ENCODE assay signal across 12 cellular contexts in the genomic region with DNA sequence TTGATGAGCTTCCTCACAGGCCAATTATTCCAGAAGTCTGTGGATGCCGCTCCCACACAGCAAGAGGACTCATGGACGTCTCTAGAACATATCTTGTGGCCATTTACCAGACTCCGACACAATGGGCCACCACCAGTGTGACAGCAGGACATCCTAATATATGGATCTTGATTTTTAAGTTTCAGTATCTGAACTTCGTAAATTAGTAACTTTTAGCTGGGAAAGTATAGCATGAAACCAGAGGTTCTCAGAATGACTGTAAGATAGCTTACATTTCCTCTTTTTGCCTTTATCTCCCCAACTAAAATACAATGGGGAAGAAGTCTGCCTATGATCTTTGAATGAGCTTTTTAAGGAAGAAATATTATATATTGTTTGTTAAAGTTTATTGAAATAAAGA.
DNase-seq lines count a peak whose midpoint lies in the region; ATAC-seq and TF ChIP-seq lines count a peak whose summit lies in the region.
"Had no signal": no experiment of that assay in that cellular context is flagged by ENCODE, and none has a peak within 500 bp of the region (broad histone marks: within the 10 kb centered on the region; RNA-seq: fewer than 3 reads in every experiment).

No MANE protein-coding gene starts in this region.

- ATAC-seq in GM18517 (IDR thresholded peaks at IDR 0.05; ENCODE audit: unreplicated experiment): peak; percentile 94
- peak; percentile 87 for ATAC-seq in GM21423 (IDR thresholded peaks at IDR 0.05; ENCODE audit: unreplicated experiment)
- ATAC-seq in HG03108 (IDR thresholded peaks at IDR 0.05; ENCODE audit: unreplicated experiment): peak; percentile 91
- ATAC-seq in activated B cell treated with CpG ODN at 0.5 μM for 24 hours (ENCODE audit: low read depth): peak; percentile 84

- H3K4me3 Mint-ChIP-seq in activated B cell treated with CpG ODN at 0.5 μM for 24 hours (peak overlapping the region; percentile 47), Caco-2 (ENCODE audit: unreplicated experiment) (no peak overlapping the region)
- H3K4me3 Mint-ChIP-seq: type B pancreatic cell had no signal

- no peaks in the 10 kb centered on the region for H3K36me3 ChIP-seq in Caco-2 (ENCODE audit: control insufficient read depth, insufficient read depth, low read length)

- H3K27me3 Mint-ChIP-seq in activated B cell treated with CpG ODN at 0.5 μM for 24 hours (no peaks in the 10 kb centered on the region), Caco-2 (ENCODE audit: insufficient read depth, unreplicated experiment) (no peaks in the 10 kb centered on the region)
- H3K27me3 Mint-ChIP-seq: type B pancreatic cell had no signal

- POLR2A ChIA-PET in activated B cell treated with CpG ODN at 0.5 μM for 24 hours (lab: Charles Lee) (interaction anchor here (0.6 to 2.1 kb wide), 8 partner anchors 9 to 940 kb away, joined by 3 to 28 read pairs (median 4); a partner anchor contains a TSS), Caco-2 (lab: Charles Lee) (interaction anchor here (0.5 kb wide), 1 partner anchor 8 kb away, joined by 3 read pairs; no protein-coding TSS in a partner anchor)

- no peaks in the 10 kb centered on the region for H3K27me3 ChIP-seq in Caco-2 (replicated peaks; ENCODE audit: control insufficient read depth, insufficient read depth, low read length)

- CTCF ChIA-PET in activated B cell treated with CpG ODN at 0.5 μM for 24 hours (lab: Charles Lee) (interaction anchor here (0.6 to 1.3 kb wide), 5 partner anchors 11 to 153 kb away, joined by 3 to 4 read pairs (median 3); no protein-coding TSS in a partner anchor), Caco-2 (lab: Charles Lee) (no interaction called here)

- H3K4me3 ChIP-seq in Caco-2 (ENCODE audit: low read depth, low read length): no peak overlapping the region

- DNase-seq in activated B cell treated with CpG ODN at 0.5 μM for 24 hours (peak; percentile 17), DMS53 treated with DMSO at 0.1 percent for 48 hours (lab: John Stamatoyannopoulos, UW; ENCODE audit: unreplicated experiment) (no peak), Caco-2 (no peak)
- no peak for DNase-seq in activated CD4-positive, alpha-beta T cell treated with anti-CD3 and anti-CD28 coated beads for 48 hours
- DNase-seq in stimulated activated CD4-positive, alpha-beta T cell treated with anti-CD3 and anti-CD28 coated beads, Interleukin-1b, Interleukin-23, amount 100 ng/mL, for 48 hours: no peak
- DNase-seq: dermis blood vessel endothelial cell, NCI-H2227 treated with DMSO at 0.1 percent for 48 hours, T-helper 1 cell had no signal

- no peaks in the 10 kb centered on the region for H3K9me3 ChIP-seq in Caco-2

- TF ChIP-seq CTCF in activated B cell treated with CpG ODN at 0.5 μM for 24 hours (IDR thresholded peaks at IDR 0.05) (no peak), Caco-2 (IDR thresholded peaks at IDR 0.05; ENCODE audit: insufficient read depth in 1 of 2, low read depth in 1 of 2, low read length in 1 of 2, severe bottlenecking in 1 of 2, unreplicated experiment in 1 of 2) (no peak)

- H3K27ac Mint-ChIP-seq in activated B cell treated with CpG ODN at 0.5 μM for 24 hours (peak overlapping the region; percentile 88), Caco-2 (ENCODE audit: unreplicated experiment) (no peak overlapping the region)

- peaks cover 20% of the 10 kb centered on the region for H3K4me1 Mint-ChIP-seq in activated B cell treated with CpG ODN at 0.5 μM for 24 hours
- no peaks in the 10 kb centered on the region for H3K4me1 Mint-ChIP-seq in Caco-2 (ENCODE audit: low read depth, unreplicated experiment)

- peaks cover 2% of the 10 kb centered on the region for H3K9me3 Mint-ChIP-seq in activated B cell treated with CpG ODN at 0.5 μM for 24 hours
- H3K9me3 Mint-ChIP-seq in Caco-2 (ENCODE audit: unreplicated experiment): peaks cover 11% of the 10 kb centered on the region
- H3K9me3 Mint-ChIP-seq: type B pancreatic cell had no signal

- intact Hi-C loops in activated B cell treated with CpG ODN at 0.5 μM for 24 hours (cut with micrococcal nuclease): loop anchor here (1.0 to 2.0 kb wide), 3 partner anchors 8 to 55 kb away; a partner anchor contains a TSS
- intact Hi-C loops in Caco-2 (cut with micrococcal nuclease; ENCODE audit: unreplicated experiment): no loop called here

- no TSS peak for BruUV-seq in Caco-2 (replicated peaks; lab: Mats Ljungman, UMichigan)

- peaks cover 61% of the 10 kb centered on the region for H3K36me3 Mint-ChIP-seq in activated B cell treated with CpG ODN at 0.5 μM for 24 hours (ENCODE audit: low read depth)
- H3K36me3 Mint-ChIP-seq in Caco-2 (ENCODE audit: insufficient read depth, unreplicated experiment): no peaks in the 10 kb centered on the region

- H3K4me1 ChIP-seq in Caco-2: no peaks in the 10 kb centered on the region
